ENCODE assay signal across 1 cellular context in genomic region chr20:54389872-54390271, GRCh38.
TF ChIP-seq lines count a peak whose summit lies in the region.

No MANE protein-coding gene starts in this region.

TF ChIP-seq in GM23338, 12 proteins besides CTCF, POLR2A, EP300 and RAD21 (continued from another document):
- TF ChIP-seq ZNF462 (CRISPR knock-in tag; IDR thresholded peaks at IDR 0.05), result no peak
